6 cellular contexts compared by ENCODE assay signal in the genomic region with DNA sequence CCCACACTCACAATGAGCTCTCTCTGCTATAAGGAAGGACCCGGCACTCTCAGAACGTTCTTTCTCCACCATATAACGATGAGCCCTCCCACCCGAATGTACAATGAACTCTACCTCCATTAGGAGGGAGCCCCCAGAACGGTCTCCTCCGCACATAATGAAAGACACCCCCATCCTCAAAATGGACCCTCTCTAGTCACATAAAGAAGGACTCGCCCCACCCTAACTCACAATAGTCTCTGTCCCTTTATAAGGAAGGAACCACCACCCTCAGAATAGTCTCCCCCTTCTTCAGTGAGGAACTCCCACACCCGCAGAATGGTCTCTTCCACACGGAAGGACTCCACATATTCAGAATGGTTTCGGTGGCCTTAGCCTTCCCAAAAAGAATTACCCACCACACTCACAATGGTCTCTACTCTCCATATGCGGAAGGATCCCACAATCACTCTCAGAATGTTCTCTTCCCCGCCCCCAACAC. TPM values are rescaled to one million over a fixed set of nuclear protein-coding genes. Genes with fewer than 3 reads are reported as not detected.
DNase-seq lines count a peak whose midpoint lies in the region; FAIRE-seq and TF ChIP-seq lines count a peak whose summit lies in the region.

No MANE protein-coding gene starts in this region.

- no peak for FAIRE-seq in GM12891 (lab: Jason Lieb, UNC)

- H3K36me3 Mint-ChIP-seq in activated T-cell treated with anti-CD3 and anti-CD28 coated beads, Interleukin-2, amount 50 U/mL, for 24 hours (ENCODE audit: low read depth) = peaks cover 64% of the 10 kb centered on the region

- H3K36me3 ChIP-seq in duodenal mucosa (ENCODE audit: control insufficient read depth in 1 of 2, insufficient read depth in 2 of 2, low read length in 2 of 2) = peaks cover 14 to 29% of the 10 kb centered on the region in 2 donors

- no peaks in the 10 kb centered on the region for H3K27me3 ChIP-seq in duodenal mucosa (ENCODE audit: control insufficient read depth in 1 of 2, insufficient read depth in 2 of 2, low read length in 2 of 2)

- no peak for TF ChIP-seq CTCF in retinal pigment epithelial cell (conservative IDR thresholded peaks at IDR 0.05; ENCODE audit: low read depth, low read length)

- peaks cover 27% of the 10 kb centered on the region for H3K27me3 Mint-ChIP-seq in activated T-cell treated with anti-CD3 and anti-CD28 coated beads, Interleukin-2, amount 50 U/mL, for 24 hours

- H3K4me3 ChIP-seq in duodenal mucosa (ENCODE audit: low read depth in 1 of 2, low read length in 2 of 2) (peak overlapping the region; percentile 85 to 92), retinal pigment epithelial cell (ENCODE audit: low read length) (peak overlapping the region; percentile 87)

- H3K9me3 ChIP-seq in duodenal mucosa (ENCODE audit: control insufficient read depth in 1 of 2, low read length in 2 of 2) = no peaks in the 10 kb centered on the region

- TF ChIP-seq POLR2A in GM12891 (IDR thresholded peaks at IDR 0.05; ENCODE audit: low read depth, low read length) = no peak

- H3K27ac Mint-ChIP-seq in activated T-cell treated with anti-CD3 and anti-CD28 coated beads, Interleukin-2, amount 50 U/mL, for 24 hours = peak overlapping the region; percentile 94

- peak overlapping the region; percentile 88 for H3K4me3 Mint-ChIP-seq in activated T-cell treated with anti-CD3 and anti-CD28 coated beads, Interleukin-2, amount 50 U/mL, for 24 hours

- peak overlapping the region; percentile 76 to 79 for H3K9ac ChIP-seq in duodenal mucosa (ENCODE audit: low read depth in 1 of 2, low read length in 2 of 2)

- no peak for DNase-seq in activated T-cell treated with anti-CD3 and anti-CD28 coated beads, Interleukin-2, amount 50 U/mL, for 24 hours
- DNase-seq in activated T-cell treated with anti-CD3 and anti-CD28 coated beads for 4 hours (no peak), retinal pigment epithelial cell (ENCODE audit: low read depth) (no peak), GM12891 (ENCODE audit: insufficient read length, low spot score) (no peak), NCI-H524 treated with DMSO at 0.1 percent for 48 hours (lab: John Stamatoyannopoulos, UW) (no peak)

- peaks cover 5 to 17% of the 10 kb centered on the region in 2 donors for H3K4me1 ChIP-seq in duodenal mucosa (ENCODE audit: control insufficient read depth in 1 of 2, insufficient read depth in 2 of 2, low read length in 2 of 2)

- H3K9me3 Mint-ChIP-seq in activated T-cell treated with anti-CD3 and anti-CD28 coated beads, Interleukin-2, amount 50 U/mL, for 24 hours = no peaks in the 10 kb centered on the region

- peaks cover 44% of the 10 kb centered on the region for H3K4me1 Mint-ChIP-seq in activated T-cell treated with anti-CD3 and anti-CD28 coated beads, Interleukin-2, amount 50 U/mL, for 24 hours (ENCODE audit: low read depth)

- H3K27ac ChIP-seq in duodenal mucosa (ENCODE audit: low read depth, low read length) = peak overlapping the region; percentile 75

TF ChIP-seq in GM12891, 5 proteins besides CTCF, POLR2A, EP300 and RAD21:
- TF ChIP-seq TAF1 (IDR thresholded peaks at IDR 0.05; ENCODE audit: low read depth, low read length) (no peak), POU2F2 (IDR thresholded peaks at IDR 0.05; ENCODE audit: low read depth, low read length) (no peak), POLR2AphosphoS5 (IDR thresholded peaks at IDR 0.05; ENCODE audit: low read depth, low read length) (no peak), PAX5 (IDR thresholded peaks at IDR 0.05; ENCODE audit: insufficient read depth, low read length, severe bottlenecking) (no peak), SPI1 (IDR thresholded peaks at IDR 0.05; ENCODE audit: low read depth, low read length) (no peak)

RNA-seq across cellular contexts. Expression of a gene that starts 0.5 kb away (rescaled TPM):
- 13.9 TPM for polyA plus RNA-seq in GM12891 (2012; ENCODE audit: low read depth, missing spikeins)

RNA-seq across cellular contexts. Expression of a gene that starts 7.9 kb away (rescaled TPM):
- polyA plus RNA-seq in GM12891 (2012; ENCODE audit: low read depth, missing spikeins) = 92.2 TPM

RNA-seq across cellular contexts. Expression of a gene that starts 13.2 kb away (rescaled TPM):
- polyA plus RNA-seq in GM12891 (2012; ENCODE audit: low read depth, missing spikeins) = 77.8 TPM

RNA-seq across cellular contexts. Expression of a gene that starts 13.4 kb away (rescaled TPM):
- polyA plus RNA-seq in GM12891 (2012; ENCODE audit: low read depth, missing spikeins) = 43.6 TPM

RNA-seq across cellular contexts. Expression of a gene that starts 46.4 kb away (rescaled TPM):
- 51.3 TPM for polyA plus RNA-seq in GM12891 (2012; ENCODE audit: low read depth, missing spikeins)
